ENCODE assay signal across 8 cellular contexts in the genomic region with DNA sequence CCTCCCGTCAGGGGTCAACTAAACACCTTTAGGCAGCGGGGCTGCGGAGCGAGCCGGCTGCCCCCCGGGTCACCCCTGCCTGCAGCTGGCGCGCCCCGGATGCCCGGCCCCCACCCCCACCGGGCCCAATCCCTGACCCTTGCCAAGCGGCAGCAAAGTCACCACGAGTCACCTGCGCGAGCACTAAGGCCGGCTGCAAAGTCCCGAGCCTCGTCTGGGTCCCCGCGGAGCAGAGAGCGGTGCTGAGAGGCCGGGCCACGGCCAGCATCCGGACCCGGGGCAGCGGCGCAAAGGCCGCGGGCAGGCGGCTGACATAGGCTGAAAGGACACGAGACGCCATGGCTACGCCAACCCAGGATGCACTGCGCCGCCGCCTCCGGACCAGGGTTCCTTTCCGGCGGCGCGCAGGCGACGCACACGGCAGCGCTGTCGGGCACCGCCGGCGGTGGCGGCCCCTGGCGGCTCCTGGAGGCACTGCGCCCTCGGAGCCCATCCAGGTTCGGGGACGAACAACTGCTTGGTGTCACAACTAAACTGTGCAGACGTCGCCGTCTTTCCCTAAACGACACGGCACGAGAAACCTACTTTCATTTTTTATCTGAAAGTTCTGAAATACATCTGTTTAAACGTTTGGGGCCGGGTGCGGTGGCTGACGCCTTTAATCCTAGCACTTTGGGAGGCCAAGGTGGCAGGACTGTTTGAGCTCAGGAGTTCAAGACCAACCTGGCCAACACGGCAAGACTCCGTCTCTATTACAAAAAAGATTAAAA. TPM values are rescaled to one million over a fixed set of nuclear protein-coding genes. Genes with fewer than 3 reads are reported as not detected.
DNase-seq lines count a peak whose midpoint lies in the region; ATAC-seq and TF ChIP-seq lines count a peak whose summit lies in the region.

A gene (minus strand): TSS at position 366 of the 770 bp plus-strand sequence. CDS start 26 bp downstream, at position 340.

- peak; percentile 100 for TF ChIP-seq CTCF in right lobe of liver (IDR thresholded peaks at IDR 0.05)

- peak; percentile 95 for ATAC-seq in GM19328 (IDR thresholded peaks at IDR 0.05; ENCODE audit: unreplicated experiment)
- ATAC-seq in HG03469 (IDR thresholded peaks at IDR 0.05; ENCODE audit: unreplicated experiment): peak; percentile 68
- peak; percentile 99 to 100 (median 100) for ATAC-seq in right lobe of liver

- peaks cover 0 to 13% (median 6%) of the 10 kb centered on the region in 4 donors for H3K4me1 ChIP-seq in right lobe of liver

- peak; percentile 37 for TF ChIP-seq POLR2A in right lobe of liver (IDR thresholded peaks at IDR 0.05)

- 1% methylated on average over 33 of the region's 67 CpGs for WGBS in right lobe of liver (ENCODE audit: insufficient coverage, low coverage, low lambda C conversion rate, missing lambda C conversion rate)

- peaks cover 0 to 14% (median 7%) of the 10 kb centered on the region in 4 donors for H3K36me3 ChIP-seq in right lobe of liver

- H3K27me3 ChIP-seq in right lobe of liver: no peaks in the 10 kb centered on the region

- H3K9me3 ChIP-seq in right lobe of liver: no peaks in the 10 kb centered on the region

- DNase-seq in CD1c-positive myeloid dendritic cell (ENCODE audit: extremely low spot score) (peak; percentile 97), NCI-H526 (lab: John Stamatoyannopoulos, UW) (peak; percentile 37 to 91), dermis microvascular lymphatic vessel endothelial cell (ENCODE audit: low read depth in 2 of 2) (peak; percentile 75 to 91), right lobe of liver (peak; percentile 92 to 94 (median 93))
- peak; percentile 86 to 88 for DNase-seq in activated CD4-positive, alpha-beta T cell treated with anti-CD3 and anti-CD28 coated beads, Interleukin-2, amount 50 U/mL, for 4 hours
- DNase-seq in stimulated activated CD4-positive, alpha-beta T cell treated with anti-CD3 and anti-CD28 coated beads, Interleukin-4, amount 100 ng/mL, for 24 hours: peak; percentile 91

- intact Hi-C loops in right lobe of liver (cut with DNase I): no loop called here

- peak within 1 kb of the TSS; percentile 56 to 72 (median 58) for H3K27ac ChIP-seq in right lobe of liver

- H3K4me3 ChIP-seq in right lobe of liver: peak within 1 kb of the TSS; percentile 90 to 97 (median 94)

RNA-seq across cellular contexts. Expression of the gene that starts here (rescaled TPM):
- total RNA-seq in dermis microvascular lymphatic vessel endothelial cell (134 and 202 TPM in 2 replicates), right lobe of liver (10 to 100 TPM; 53.9 to 87.3 (median 63.9) TPM)

Comparison
In these comparisons a context has a peak if more than half of its experiments do, and no peak if none do; other contexts are left out.
1. Peak in every context shown above with its lines: DNase-seq, ATAC-seq, H3K4me3 ChIP-seq and H3K27ac ChIP-seq.